8 cellular contexts compared by ENCODE assay signal in the genomic region with DNA sequence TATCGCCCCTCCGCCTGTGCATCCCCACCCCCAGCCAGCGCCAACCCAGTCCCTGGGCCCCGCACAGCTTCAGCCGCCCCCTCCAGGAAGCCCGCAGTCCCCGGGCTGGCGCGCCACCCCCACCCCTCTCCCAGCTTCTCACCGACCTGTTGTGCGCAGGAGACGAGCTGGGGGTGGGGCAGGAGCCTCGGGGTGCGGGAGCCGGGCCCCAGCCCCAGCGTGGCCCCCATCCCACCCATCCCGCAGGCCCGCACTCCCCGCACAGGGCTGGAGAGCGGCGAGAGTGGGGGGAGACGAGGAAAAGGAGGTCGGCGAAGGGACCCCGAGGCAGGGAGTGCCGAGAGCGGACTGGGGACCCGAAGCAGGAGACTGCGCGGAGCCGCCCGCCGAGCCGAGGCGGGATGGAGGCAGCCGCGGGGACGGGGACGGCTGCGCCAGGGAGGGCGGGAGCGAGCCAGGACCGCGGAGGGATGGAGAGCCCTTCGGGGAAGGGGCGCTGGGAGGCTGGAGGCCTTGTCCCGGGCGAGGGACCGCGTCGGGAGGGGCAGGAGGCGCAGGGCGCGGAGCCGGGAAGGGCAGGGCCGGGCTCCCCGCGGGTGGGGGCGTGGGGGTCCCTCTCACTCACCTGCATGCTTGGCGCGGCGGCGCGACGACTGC. TPM values are rescaled to one million over a fixed set of nuclear protein-coding genes. Genes with fewer than 3 reads are reported as not detected.
A peak's percentile ranks its signal among the peaks of the same experiment; 100 is the strongest.
DNase-seq lines count a peak whose midpoint lies in the region; ATAC-seq and TF ChIP-seq lines count a peak whose summit lies in the region.

No MANE protein-coding gene starts in this region.

- peaks cover 26% of the 10 kb centered on the region for H3K4me1 Mint-ChIP-seq in glutamatergic neuron (ENCODE audit: low read depth, unreplicated experiment)

- peaks cover 8% of the 10 kb centered on the region for H3K36me3 Mint-ChIP-seq in glutamatergic neuron (ENCODE audit: unreplicated experiment)

- H3K4me3 Mint-ChIP-seq in glutamatergic neuron (ENCODE audit: unreplicated experiment), result peak overlapping the region; percentile 98

- ATAC-seq in HG03135 (IDR thresholded peaks at IDR 0.05; ENCODE audit: unreplicated experiment), result no peak

- peaks cover 35% of the 10 kb centered on the region for H3K27me3 Mint-ChIP-seq in glutamatergic neuron (ENCODE audit: unreplicated experiment)

- DNase-seq in NCI-H82 (lab: John Stamatoyannopoulos, UW) (peak; percentile 68), NCI-H82 treated with DMSO at 0.1 percent for 48 hours (lab: John Stamatoyannopoulos, UW; ENCODE audit: unreplicated experiment) (no peak), activated T-cell treated with anti-CD3 and anti-CD28 coated beads for 4 hours (peak; percentile 5), glutamatergic neuron (peak; percentile 89), putamen (ENCODE audit: low spot score) (peak; percentile 43), DMS153 treated with DMSO at 0.1 percent for 48 hours (lab: John Stamatoyannopoulos, UW; ENCODE audit: unreplicated experiment) (no peak), KG1 (lab: John Stamatoyannopoulos, UW) (no peak)

- peaks cover 40% of the 10 kb centered on the region for H3K9me3 Mint-ChIP-seq in glutamatergic neuron (ENCODE audit: unreplicated experiment)

- H3K27ac Mint-ChIP-seq in glutamatergic neuron (ENCODE audit: unreplicated experiment), result peak overlapping the region; percentile 98

- TF ChIP-seq CTCF in glutamatergic neuron (IDR thresholded peaks at IDR 0.05; ENCODE audit: partially characterized antibody, unreplicated experiment), result no peak

RNA-seq across cellular contexts. Expression of a gene that starts 0.5 kb away (rescaled TPM):
- total RNA-seq in glutamatergic neuron (ENCODE audit: unreplicated experiment), result 48.8 TPM

RNA-seq across cellular contexts. Expression of a gene that starts 10.9 kb away (rescaled TPM):
- 83.2 TPM for total RNA-seq in glutamatergic neuron (ENCODE audit: unreplicated experiment)

RNA-seq across cellular contexts. Expression of a gene that starts 23.7 kb away (rescaled TPM):
- total RNA-seq in glutamatergic neuron (ENCODE audit: unreplicated experiment), result 25.9 TPM

RNA-seq across cellular contexts. Expression of a gene that starts 37.2 kb away (rescaled TPM):
- total RNA-seq in glutamatergic neuron (ENCODE audit: unreplicated experiment), result 76.9 TPM

RNA-seq across cellular contexts. Expression of a gene that starts 52.8 kb away (rescaled TPM):
- 228 TPM for total RNA-seq in glutamatergic neuron (ENCODE audit: unreplicated experiment)

Comparison
In these comparisons a context has a peak if more than half of its experiments do, and no peak if none do; other contexts are left out.
1. DNase-seq: peak in NCI-H82 (single experiment), activated T-cell treated with anti-CD3 and anti-CD28 coated beads for 4 hours (single experiment), glutamatergic neuron (single experiment) and putamen (single experiment); none in NCI-H82 treated with DMSO at 0.1 percent for 48 hours (single experiment), DMS153 treated with DMSO at 0.1 percent for 48 hours (single experiment) and KG1 (single experiment).